In genomic region chr20:31568041-31568731, GRCh38 we compare ENCODE assay signal across 9 cellular contexts. TPM values are rescaled to one million over a fixed set of nuclear protein-coding genes. Genes with fewer than 3 reads are reported as not detected.
DNase-seq lines count a peak whose midpoint lies in the region; ATAC-seq and TF ChIP-seq lines count a peak whose summit lies in the region.
"Had no signal": no experiment of that assay in that cellular context is flagged by ENCODE, and none has a peak within 500 bp of the region (broad histone marks: within the 10 kb centered on the region; RNA-seq: fewer than 3 reads in every experiment).

No MANE protein-coding gene starts in this region.

- no peaks in the 10 kb centered on the region for H3K79me2 ChIP-seq in ACC112 (ENCODE audit: control insufficient read depth, insufficient read depth, low read length, unreplicated experiment)
- H3K79me2 ChIP-seq in mesendoderm (ENCODE audit: control insufficient read depth, insufficient read depth, low read length), result no peaks in the 10 kb centered on the region

- H3K27ac ChIP-seq in ACC112 (ENCODE audit: low read depth, low read length) (peak overlapping the region; percentile 28), HUES6 (ENCODE audit: low read depth, low read length) (no peak overlapping the region), mesendoderm (ENCODE audit: low read depth, low read length) (no peak overlapping the region), ovary (no peak overlapping the region)

- H4K8ac ChIP-seq in mesendoderm (ENCODE audit: low read depth, low read length), result no peak overlapping the region

- H3K4me2 ChIP-seq in mesendoderm (ENCODE audit: low read length), result no peak overlapping the region

- H2AK5ac ChIP-seq in mesendoderm (ENCODE audit: low read length), result no peak overlapping the region

- H3K27me3 Mint-ChIP-seq in brain, result no peaks in the 10 kb centered on the region

- peaks cover 16% of the 10 kb centered on the region for H3K36me3 Mint-ChIP-seq in brain

- H3K4me3 ChIP-seq in ACC112 (ENCODE audit: low read depth, low read length) (no peak overlapping the region), HUES6 (ENCODE audit: low read depth, low read length) (no peak overlapping the region), mesendoderm (ENCODE audit: low read length) (no peak overlapping the region), ovary (no peak overlapping the region)

- peaks cover 26% of the 10 kb centered on the region for H3K4me1 Mint-ChIP-seq in brain

- peak overlapping the region; percentile 67 to 96 (median 85) for H3K27ac Mint-ChIP-seq in brain

- no peak for TF ChIP-seq CTCF in brain (conservative IDR thresholded peaks at IDR 0.05)
- no peak for TF ChIP-seq CTCF in ovary (IDR thresholded peaks at IDR 0.05)

- no peak for TF ChIP-seq POLR2A in ovary (IDR thresholded peaks at IDR 0.05)

- H3K56ac ChIP-seq in mesendoderm (ENCODE audit: low read length), result peak overlapping the region; percentile 52

- no peak overlapping the region for H3K23ac ChIP-seq in mesendoderm (ENCODE audit: low read length)

- H3K79me1 ChIP-seq in mesendoderm (ENCODE audit: low read length), result no peaks in the 10 kb centered on the region

- ATAC-seq in GM21423 (IDR thresholded peaks at IDR 0.05; ENCODE audit: unreplicated experiment), result no peak

- H3K27me3 ChIP-seq in ACC112 (ENCODE audit: insufficient read depth, low read length) (no peaks in the 10 kb centered on the region), HUES6 (ENCODE audit: control insufficient read depth, insufficient read depth, low read length) (no peaks in the 10 kb centered on the region), mesendoderm (ENCODE audit: insufficient read depth, low read length, poor library complexity) (no peaks in the 10 kb centered on the region), ovary (no peaks in the 10 kb centered on the region)

- H3K9ac ChIP-seq in HUES6 (ENCODE audit: low read length) (peak overlapping the region; percentile 12), mesendoderm (ENCODE audit: low read length) (peak overlapping the region; percentile 13)

- H3K4me1 ChIP-seq in ACC112 (ENCODE audit: control insufficient read depth, insufficient read depth, low read length, unreplicated experiment), result peaks cover 21% of the 10 kb centered on the region
- H3K4me1 ChIP-seq in HUES6 (ENCODE audit: control insufficient read depth, insufficient read depth, low read length), result peaks cover 42% of the 10 kb centered on the region
- H3K4me1 ChIP-seq in mesendoderm (ENCODE audit: control insufficient read depth, low read depth, low read length), result peaks cover 8% of the 10 kb centered on the region
- peaks cover 3% of the 10 kb centered on the region for H3K4me1 ChIP-seq in ovary (ENCODE audit: insufficient read depth)

- no peaks in the 10 kb centered on the region for H3K9me3 ChIP-seq in HUES6 (ENCODE audit: control insufficient read depth, insufficient read depth, low read depth, low read length)
- H3K9me3 ChIP-seq in ovary, result no peaks in the 10 kb centered on the region

- H2BK120ac ChIP-seq in mesendoderm (ENCODE audit: low read depth, low read length), result no peak overlapping the region

- no peak overlapping the region for H3K4ac ChIP-seq in mesendoderm (ENCODE audit: low read depth, low read length)

- H3K18ac ChIP-seq in mesendoderm (ENCODE audit: low read length), result no peak overlapping the region

- no CpG with 5 or more reads among the region's 21 CpGs for WGBS in mesendoderm (ENCODE audit: extremely low coverage, insufficient coverage, low lambda C conversion rate)
- WGBS in ovary, 3 donors, result 71 to 78% (median 73%) methylated on average over 21 of the region's 21 CpGs

- no peak overlapping the region for H2BK5ac ChIP-seq in mesendoderm (ENCODE audit: low read length)

- intact Hi-C loops in ovary (cut with DNase I), result loop anchor here in 1 of 4 donors (2.0 to 10.0 kb wide), 2 partner anchors 45 to 147 kb away; no protein-coding TSS in a partner anchor

- H3K36me3 ChIP-seq in ACC112 (ENCODE audit: insufficient read depth, low read length) (peaks cover 3% of the 10 kb centered on the region; the same call in 1 of the 2 replicates), HUES6 (ENCODE audit: control insufficient read depth, insufficient read depth, low read length) (peaks cover 54% of the 10 kb centered on the region), mesendoderm (ENCODE audit: control insufficient read depth, insufficient read depth, low read length) (peaks cover 6% of the 10 kb centered on the region), ovary (no peaks in the 10 kb centered on the region)

- no peak overlapping the region for H4K5ac ChIP-seq in mesendoderm (ENCODE audit: low read length)

- DNase-seq in mesendoderm (no peak), AML-193 (lab: John Stamatoyannopoulos, UW) (no peak), ovary (no peak), activated gamma-delta T cell treated with Interleukin-2 at 50 U/mL for 16 hours (no peak)
- DNase-seq: NCI-H524 treated with DMSO at 0.1 percent for 48 hours had no signal

- no peak for TF ChIP-seq EP300 in ovary (IDR thresholded peaks at IDR 0.05)

- H2AFZ ChIP-seq in ACC112 (ENCODE audit: low read length, unreplicated experiment), result no peak overlapping the region

- H2BK15ac ChIP-seq in mesendoderm (replicated peaks; ENCODE audit: low read depth), result no peak overlapping the region

- no peak overlapping the region for H3K4me3 Mint-ChIP-seq in brain

- no peaks in the 10 kb centered on the region for H3K9me3 Mint-ChIP-seq in brain

RNA-seq across cellular contexts. Expression of gene ID1, which starts 36.9 kb away (rescaled TPM):
- polyA plus RNA-seq in brain (ENCODE audit: insufficient read depth, low read depth, low replicate concordance) (109 TPM), ovary (10 to 100 TPM; 26.0 to 86.9 TPM)
- 298 TPM for polyA plus RNA-seq in mesendoderm (2013, experiment 1 of 2)
- polyA plus RNA-seq in mesendoderm (2013, experiment 2 of 2), result 282 TPM
- 100 to 1,000 TPM in 3 of 7 donors, 10 to 100 TPM in 4; 42.6 to 353 (median 64.2) TPM for total RNA-seq in ovary

RNA-seq across cellular contexts. Expression of gene HM13, which starts 53.9 kb away (rescaled TPM):
- 169 TPM for polyA plus RNA-seq in brain (ENCODE audit: insufficient read depth, low read depth, low replicate concordance)
- 135 TPM for polyA plus RNA-seq in mesendoderm (2013, experiment 1 of 2)
- polyA plus RNA-seq in mesendoderm (2013, experiment 2 of 2), result 133 TPM
- 100 to 1,000 TPM in 3 of 7 donors, 10 to 100 TPM in 4; 30.2 to 158 (median 97.3) TPM for total RNA-seq in ovary
- 100 to 1,000 TPM in 1 of 2 donors, 10 to 100 TPM in 1; 72.6 to 129 TPM for polyA plus RNA-seq in ovary
